Comparison of ENCODE assay signal across 8 cellular contexts in the genomic region with DNA sequence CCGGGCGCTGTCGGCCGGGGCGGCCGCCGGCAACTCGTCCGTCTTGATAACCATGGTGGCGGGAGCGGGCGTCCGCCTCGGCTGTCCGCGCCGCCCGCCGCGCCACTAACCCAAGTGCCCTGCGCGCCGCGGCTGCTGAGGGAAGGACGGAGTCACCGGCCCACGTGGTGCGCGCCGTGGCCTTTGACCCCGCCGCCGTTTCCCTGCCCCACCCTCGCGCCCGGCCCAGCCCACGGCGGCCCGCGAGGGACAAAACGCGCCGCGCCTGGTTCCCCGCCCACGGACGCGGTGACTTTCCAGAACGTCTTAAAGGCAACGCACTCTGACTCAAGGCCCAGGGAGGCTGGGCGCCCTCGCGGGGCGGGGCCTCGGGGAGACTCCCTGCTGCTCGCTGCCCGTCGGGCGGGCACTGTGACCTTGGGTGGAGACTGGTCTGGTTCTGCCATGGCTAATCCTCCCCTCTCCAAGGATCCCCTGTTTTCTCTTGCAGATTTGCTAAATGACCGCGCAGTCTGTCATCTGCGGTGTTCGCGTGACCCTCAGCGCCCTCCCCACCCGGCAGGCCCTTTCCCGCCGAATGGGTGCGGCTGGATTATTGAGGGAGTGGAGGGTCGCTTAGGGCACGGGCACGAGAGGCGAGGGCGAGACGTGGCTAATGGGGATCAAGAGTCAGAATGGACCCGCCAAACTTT. TPM values are rescaled to one million over a fixed set of nuclear protein-coding genes. Genes with fewer than 3 reads are reported as not detected.
DNase-seq lines count a peak whose midpoint lies in the region; ATAC-seq and TF ChIP-seq lines count a peak whose summit lies in the region.

Gene CLUH (minus strand): TSS at position 157 of the 692 bp plus-strand sequence. CDS start 103 bp downstream, at position 54.

- 0 to 1% methylated on average over 55 to 76 of the region's 76 CpGs for WGBS in esophagus, 2 donors

- H3K36me3 ChIP-seq in esophagus (ENCODE audit: control insufficient read depth in 2 of 2, insufficient read depth in 2 of 2, low read length in 1 of 2) (no peaks in the 10 kb centered on the region), muscle layer of colon (ENCODE audit: insufficient read depth, low read length) (no peaks in the 10 kb centered on the region)

- peak within 1 kb of the TSS; percentile 43 for H3K9ac ChIP-seq in muscle layer of colon (ENCODE audit: low read length)

- peak; percentile 17 for DNase-seq in DMS153 treated with DMSO at 0.1 percent for 48 hours (lab: John Stamatoyannopoulos, UW; ENCODE audit: unreplicated experiment)
- DNase-seq in activated T-cell treated with anti-CD3 and anti-CD28 coated beads, Interleukin-2, amount 50 U/mL, for 24 hours: peak; percentile 99
- DNase-seq in stimulated activated CD8-positive, alpha-beta memory T cell treated with anti-CD3 and anti-CD28 coated beads, Interleukin-7, amount 100 ng/mL, for 1 hour (ENCODE audit: low read depth in 2 of 2): peak; percentile 90 to 94

- peak; percentile 67 for ATAC-seq in GM21529 (IDR thresholded peaks at IDR 0.05; ENCODE audit: unreplicated experiment)

- H3K4me1 ChIP-seq in esophagus (ENCODE audit: control insufficient read depth in 2 of 2, insufficient read depth in 2 of 2, low read length in 1 of 2) (peaks cover 19 to 35% of the 10 kb centered on the region in 2 donors), muscle layer of colon (ENCODE audit: insufficient read depth, low read length) (peaks cover 43% of the 10 kb centered on the region)

- H3K27ac ChIP-seq in esophagus (ENCODE audit: low read depth in 2 of 2, low read length in 1 of 2) (peak within 1 kb of the TSS; percentile 87 to 97), muscle layer of colon (ENCODE audit: low read depth, low read length) (peak within 1 kb of the TSS; percentile 76)

- H3K4me3 Mint-ChIP-seq in IgD-negative memory B cell: peak within 1 kb of the TSS; percentile 86 to 97 (median 96)
- H3K4me3 Mint-ChIP-seq in activated T-cell treated with anti-CD3 and anti-CD28 coated beads, Interleukin-2, amount 50 U/mL, for 24 hours: peak within 1 kb of the TSS; percentile 90

- no peaks in the 10 kb centered on the region for H3K27me3 ChIP-seq in esophagus (ENCODE audit: control insufficient read depth in 1 of 2, insufficient read depth in 2 of 2, low read length in 2 of 2)
- no peaks in the 10 kb centered on the region for H3K27me3 ChIP-seq in muscle layer of colon (ENCODE audit: control insufficient read depth in 1 of 2, insufficient read depth in 2 of 2, low read length in 2 of 2)

- no peaks in the 10 kb centered on the region for H3K36me3 Mint-ChIP-seq in IgD-negative memory B cell
- peaks cover 34% of the 10 kb centered on the region for H3K36me3 Mint-ChIP-seq in activated T-cell treated with anti-CD3 and anti-CD28 coated beads, Interleukin-2, amount 50 U/mL, for 24 hours (ENCODE audit: low read depth)

- H3K9me3 ChIP-seq in esophagus (ENCODE audit: control insufficient read depth in 2 of 2, insufficient read depth in 1 of 2, low read depth in 1 of 2, low read length in 1 of 2) (no peaks in the 10 kb centered on the region), muscle layer of colon (ENCODE audit: low read length) (no peaks in the 10 kb centered on the region)

- peak within 1 kb of the TSS; percentile 91 to 98 (median 94) for H3K27ac Mint-ChIP-seq in IgD-negative memory B cell
- peak within 1 kb of the TSS; percentile 93 for H3K27ac Mint-ChIP-seq in activated T-cell treated with anti-CD3 and anti-CD28 coated beads, Interleukin-2, amount 50 U/mL, for 24 hours

- no peaks in the 10 kb centered on the region for H3K27me3 Mint-ChIP-seq in IgD-negative memory B cell
- no peaks in the 10 kb centered on the region for H3K27me3 Mint-ChIP-seq in activated T-cell treated with anti-CD3 and anti-CD28 coated beads, Interleukin-2, amount 50 U/mL, for 24 hours

- peaks cover 30 to 32% (median 31%) of the 10 kb centered on the region in 3 donors for H3K4me1 Mint-ChIP-seq in IgD-negative memory B cell
- H3K4me1 Mint-ChIP-seq in activated T-cell treated with anti-CD3 and anti-CD28 coated beads, Interleukin-2, amount 50 U/mL, for 24 hours (ENCODE audit: low read depth): peaks cover 35% of the 10 kb centered on the region

- H3K4me3 ChIP-seq in esophagus (ENCODE audit: low read depth in 1 of 2, low read length in 2 of 2): peak within 1 kb of the TSS; percentile 82 to 87
- peak within 1 kb of the TSS; percentile 76 to 92 for H3K4me3 ChIP-seq in muscle layer of colon (ENCODE audit: low read depth in 1 of 2, low read length in 2 of 2)

- H3K9me3 Mint-ChIP-seq in IgD-negative memory B cell: no peaks in the 10 kb centered on the region
- no peaks in the 10 kb centered on the region for H3K9me3 Mint-ChIP-seq in activated T-cell treated with anti-CD3 and anti-CD28 coated beads, Interleukin-2, amount 50 U/mL, for 24 hours

TF ChIP-seq in PFSK-1, 5 proteins besides CTCF, POLR2A, EP300 and RAD21:
- TF ChIP-seq FOXP2 (optimal IDR thresholded peaks at IDR 0.05; ENCODE audit: borderline replicate concordance, extremely low read depth, extremely low read length, insufficient read depth) (peak; percentile 90), TAF1 (IDR thresholded peaks at IDR 0.05; ENCODE audit: borderline replicate concordance, insufficient read depth, low read length) (peak; percentile 87; the same call in 1 of the 2 replicates), REST (IDR thresholded peaks at IDR 0.05; ENCODE audit: insufficient read depth in 1 of 2, low read depth in 2 of 2, low read length in 2 of 2) (peak; percentile 56 to 65; a peak in 1 of 4 replicates), SIN3A (IDR thresholded peaks at IDR 0.05; ENCODE audit: borderline replicate concordance, insufficient read depth, low read length) (peak; percentile 98), POLR2AphosphoS5 (IDR thresholded peaks at IDR 0.05; ENCODE audit: low read depth, low read length) (peak; percentile 74)
TF ChIP-seq in PFSK-1: peak in this region for 5.

RNA-seq across cellular contexts. Expression of gene CLUH, which starts in this region (rescaled TPM):
- polyA plus RNA-seq in IgD-negative memory B cell (19.7 TPM), esophagus (10 to 100 TPM; 65.2 to 85.5 TPM)
- 233 TPM for polyA plus RNA-seq in PFSK-1 (2012; ENCODE audit: insufficient read length, low read depth)

Comparison
In these comparisons a context has a peak if more than half of its experiments do, and no peak if none do; other contexts are left out.
1. Peak in every context shown above with its lines: DNase-seq, ATAC-seq, H3K4me3 ChIP-seq and H3K27ac ChIP-seq.
2. DNase-seq: peak in every context shown above with its lines; median percentile 99 in activated T-cell treated with anti-CD3 and anti-CD28 coated beads, Interleukin-2, amount 50 U/mL, for 24 hours; 92 in stimulated activated CD8-positive, alpha-beta memory T cell treated with anti-CD3 and anti-CD28 coated beads, Interleukin-7, amount 100 ng/mL, for 1 hour; 17 in DMS153 treated with DMSO at 0.1 percent for 48 hours.